18 cellular contexts compared by ENCODE assay signal in genomic region chr6:158768396-158768795, GRCh38. TPM values are rescaled to one million over a fixed set of nuclear protein-coding genes. Genes with fewer than 3 reads are reported as not detected.
DNase-seq lines count a peak whose midpoint lies in the region; ATAC-seq and TF ChIP-seq lines count a peak whose summit lies in the region.
"Had no signal": no experiment of that assay in that cellular context is flagged by ENCODE, and none has a peak within 500 bp of the region (broad histone marks: within the 10 kb centered on the region; RNA-seq: fewer than 3 reads in every experiment).

No MANE protein-coding gene starts in this region.

- no peak for TF ChIP-seq CTCF in GM20000 (IDR thresholded peaks at IDR 0.05; ENCODE audit: extremely low read depth, missing control alignments)

- peaks cover 81% of the 10 kb centered on the region for H3K36me3 ChIP-seq in BLaER1
- peaks cover 71% of the 10 kb centered on the region for H3K36me3 ChIP-seq in CD8-positive, alpha-beta memory T cell (ENCODE audit: insufficient read depth, low read length)
- H3K36me3 ChIP-seq in aorta (ENCODE audit: control insufficient read depth in 1 of 2, insufficient read depth in 2 of 2, low read length in 1 of 2) = peaks cover 0 to 7% of the 10 kb centered on the region in 2 donors

- H3K9me3 Mint-ChIP-seq in CD8-positive, alpha-beta memory T cell = peaks cover 0 to 7% (median 0%) of the 10 kb centered on the region in 5 donors
- H3K9me3 Mint-ChIP-seq in activated naive CD8-positive, alpha-beta T cell treated with anti-CD3 and anti-CD28 coated beads for 36 hours = no peaks in the 10 kb centered on the region
- H3K9me3 Mint-ChIP-seq in memory B cell = no peaks in the 10 kb centered on the region

- H3K4me2 ChIP-seq in BLaER1 = peak overlapping the region; percentile 86

- POLR2A ChIA-PET in CD8-positive, alpha-beta memory T cell (lab: Charles Lee) = interaction anchor here (0.7 to 1.0 kb wide), 2 partner anchors 10 to 554 kb away, joined by 3 to 4 read pairs; no protein-coding TSS in a partner anchor

- H3K4me1 Mint-ChIP-seq in CD8-positive, alpha-beta memory T cell = peaks cover 24 to 31% (median 31%) of the 10 kb centered on the region in 3 donors
- H3K4me1 Mint-ChIP-seq in activated naive CD8-positive, alpha-beta T cell treated with anti-CD3 and anti-CD28 coated beads for 36 hours = peaks cover 40% of the 10 kb centered on the region
- peaks cover 10% of the 10 kb centered on the region for H3K4me1 Mint-ChIP-seq in memory B cell

- H4K20me1 ChIP-seq in BLaER1 = peaks cover 62% of the 10 kb centered on the region

- 91 to 93% methylated on average over 10 of the region's 10 CpGs for WGBS in aorta, 2 donors

- CTCF ChIA-PET in CD8-positive, alpha-beta memory T cell (lab: Charles Lee) = interaction anchor here (1.1 to 2.2 kb wide), 5 partner anchors 8 to 104 kb away, joined by 3 to 6 read pairs (median 4); no protein-coding TSS in a partner anchor

- H3K27me3 ChIP-seq in BLaER1 = no peaks in the 10 kb centered on the region
- H3K27me3 ChIP-seq in CD8-positive, alpha-beta memory T cell (ENCODE audit: insufficient read depth, low read length, poor library complexity, severe bottlenecking) = no peaks in the 10 kb centered on the region
- no peaks in the 10 kb centered on the region for H3K27me3 ChIP-seq in aorta (ENCODE audit: control insufficient read depth in 1 of 2, insufficient read depth in 2 of 2, low read length in 1 of 2)
- H3K27me3 ChIP-seq: esophagus muscularis mucosa, heart left ventricle, SJCRH30, transverse colon had no signal

- peak overlapping the region; percentile 55; the same call in 1 of the 2 replicates for H3K9ac ChIP-seq in BLaER1

- H3K4me3 Mint-ChIP-seq in CD8-positive, alpha-beta memory T cell = peak overlapping the region in 1 of 7 donors; percentile 46
- H3K4me3 Mint-ChIP-seq in activated naive CD8-positive, alpha-beta T cell treated with anti-CD3 and anti-CD28 coated beads for 36 hours = no peak overlapping the region
- no peak overlapping the region for H3K4me3 Mint-ChIP-seq in memory B cell

- H3K36me3 Mint-ChIP-seq in CD8-positive, alpha-beta memory T cell = peaks cover 28 to 99% (median 36%) of the 10 kb centered on the region in 3 donors
- H3K36me3 Mint-ChIP-seq in activated naive CD8-positive, alpha-beta T cell treated with anti-CD3 and anti-CD28 coated beads for 36 hours = peaks cover 52% of the 10 kb centered on the region
- H3K36me3 Mint-ChIP-seq in memory B cell = peaks cover 52% of the 10 kb centered on the region

- ATAC-seq in memory B cell (ENCODE audit: low read depth) (no peak), aorta (ENCODE audit: low FRiP score) (no peak)

- H3K4me3 ChIP-seq in BLaER1 (no peak overlapping the region), aorta (ENCODE audit: low read length in 2 of 2) (no peak overlapping the region)
- H3K4me3 ChIP-seq in CD8-positive, alpha-beta memory T cell (ENCODE audit: low read length) = no peak overlapping the region
- H3K4me3 ChIP-seq: esophagus muscularis mucosa, heart left ventricle, SJCRH30, transverse colon had no signal

- H3K27ac ChIP-seq in BLaER1 = peak overlapping the region; percentile 77
- H3K27ac ChIP-seq in CD8-positive, alpha-beta memory T cell (ENCODE audit: low read depth, low read length) = no peak overlapping the region
- H3K27ac ChIP-seq in aorta (ENCODE audit: low read depth in 1 of 2, low read length in 2 of 2) = no peak overlapping the region
- H3K27ac ChIP-seq: esophagus muscularis mucosa, SJCRH30, transverse colon had no signal

- peaks cover 100% of the 10 kb centered on the region for H3K4me1 ChIP-seq in BLaER1
- H3K4me1 ChIP-seq in CD8-positive, alpha-beta memory T cell (ENCODE audit: insufficient read depth, low read length) = peaks cover 26% of the 10 kb centered on the region
- H3K4me1 ChIP-seq in aorta (ENCODE audit: control insufficient read depth in 1 of 2, insufficient read depth in 2 of 2, low read length in 2 of 2) = no peaks in the 10 kb centered on the region
- H3K4me1 ChIP-seq: SJCRH30 had no signal

- intact Hi-C loops in aorta (cut with DNase I) = no loop called here

- H3K9me3 ChIP-seq in BLaER1 = no peaks in the 10 kb centered on the region
- no peaks in the 10 kb centered on the region for H3K9me3 ChIP-seq in CD8-positive, alpha-beta memory T cell (ENCODE audit: low read length)
- H3K9me3 ChIP-seq in aorta (ENCODE audit: control insufficient read depth, low read length) = no peaks in the 10 kb centered on the region
- H3K9me3 ChIP-seq: esophagus muscularis mucosa, heart left ventricle, SJCRH30, transverse colon had no signal

- H3K27ac Mint-ChIP-seq in CD8-positive, alpha-beta memory T cell = peak overlapping the region in 5 of 8 donors; percentile 34 to 89 (median 70)
- peak overlapping the region; percentile 36 for H3K27ac Mint-ChIP-seq in activated naive CD8-positive, alpha-beta T cell treated with anti-CD3 and anti-CD28 coated beads for 36 hours
- peak overlapping the region; percentile 80 for H3K27ac Mint-ChIP-seq in memory B cell

- peaks cover 0 to 9% of the 10 kb centered on the region in 2 donors for H3K27me3 Mint-ChIP-seq in CD8-positive, alpha-beta memory T cell
- H3K27me3 Mint-ChIP-seq in activated naive CD8-positive, alpha-beta T cell treated with anti-CD3 and anti-CD28 coated beads for 36 hours = no peaks in the 10 kb centered on the region
- no peaks in the 10 kb centered on the region for H3K27me3 Mint-ChIP-seq in memory B cell

- no peak for DNase-seq in CD8-positive, alpha-beta memory T cell
- DNase-seq in activated naive CD8-positive, alpha-beta T cell treated with anti-CD3 and anti-CD28 coated beads for 36 hours = no peak
- DNase-seq in memory B cell (ENCODE audit: low spot score in 2 of 2) (no peak), mesenteric fat pad (ENCODE audit: low spot score) (no peak), aorta (no peak), GM20000 (ENCODE audit: low spot score) (no peak), NOMO-1 treated with dmso at 0.1 percent for 144 hours (lab: John Stamatoyannopoulos, UW; ENCODE audit: unreplicated experiment) (no peak)
- DNase-seq: AML-193; heart left ventricle; islet precursor cell; midbrain; NCI-H1930; NCI-H510A treated with DMSO at 0.1 percent for 48 hours; SJCRH30; stimulated activated CD4-positive, alpha-beta T cell treated with anti-CD3 and anti-CD28 coated beads, Interleukin-4, amount 100 ng/mL, for 24 hours had no signal

RNA-seq across cellular contexts. Expression of gene EZR, which starts 50.8 kb away (rescaled TPM):
- 100 to 1,000 TPM; 296 to 299 TPM for total RNA-seq in CD8-positive, alpha-beta memory T cell
- 325 TPM for polyA plus RNA-seq in CD8-positive, alpha-beta memory T cell
- 100 to 1,000 TPM; 218 to 227 TPM for total RNA-seq in activated naive CD8-positive, alpha-beta T cell treated with anti-CD3 and anti-CD28 coated beads for 36 hours
- total RNA-seq in mesenteric fat pad = 43.1 TPM
- total RNA-seq in aorta = 10 to 100 TPM; 44.8 to 56.2 TPM
- polyA plus RNA-seq in aorta = 100 to 1,000 TPM in 1 of 2 donors, 10 to 100 TPM in 1; 13.4 to 127 TPM
